ENCODE assay signal across 8 cellular contexts in genomic region chr4:185424905-185425599, GRCh38. TPM values are rescaled to one million over a fixed set of nuclear protein-coding genes. Genes with fewer than 3 reads are reported as not detected.
DNase-seq lines count a peak whose midpoint lies in the region; ATAC-seq, FAIRE-seq and TF ChIP-seq lines count a peak whose summit lies in the region.

No MANE protein-coding gene starts in this region.

- H3K27ac Mint-ChIP-seq in activated T-helper 17 cell treated with anti-CD3 and anti-CD28 coated beads, Interleukin-2, amount 50 U/mL, for 72 hours: peak overlapping the region; percentile 85

- peak; percentile 23 for ATAC-seq in Right ventricle myocardium inferior
- peak; percentile 5 for ATAC-seq in activated T-helper 17 cell treated with anti-CD3 and anti-CD28 coated beads, Interleukin-2, amount 50 U/mL, for 72 hours (replicated peaks)
- ATAC-seq in heart right ventricle: peak; percentile 25 to 52 (median 44)
- ATAC-seq in psoas muscle: peak; percentile 48 to 69 (median 58)

- peaks cover 49% of the 10 kb centered on the region for H3K36me3 Mint-ChIP-seq in activated T-helper 17 cell treated with anti-CD3 and anti-CD28 coated beads, Interleukin-2, amount 50 U/mL, for 72 hours (ENCODE audit: low read depth)

- H3K27me3 ChIP-seq in heart right ventricle (no peaks in the 10 kb centered on the region), psoas muscle (ENCODE audit: insufficient read depth in 3 of 3, low read length in 2 of 3) (no peaks in the 10 kb centered on the region)

- no peak for DNase-seq in Right ventricle myocardium inferior (ENCODE audit: missing footprints)
- DNase-seq in cardiac septum (ENCODE audit: low spot score): no peak
- peak; percentile 45 for DNase-seq in HTR-8/SVneo (ENCODE audit: insufficient read length, low spot score)
- DNase-seq in heart right ventricle: no peak
- DNase-seq in psoas muscle: no peak
- no peak for DNase-seq in NCI-H524 (lab: John Stamatoyannopoulos, UW)
- no peak for DNase-seq in NOMO-1 treated with dmso at 0.1 percent for 144 hours (lab: John Stamatoyannopoulos, UW; ENCODE audit: unreplicated experiment)

- H3K4me3 Mint-ChIP-seq in activated T-helper 17 cell treated with anti-CD3 and anti-CD28 coated beads, Interleukin-2, amount 50 U/mL, for 72 hours: peak overlapping the region; percentile 85

- H3K4me1 Mint-ChIP-seq in activated T-helper 17 cell treated with anti-CD3 and anti-CD28 coated beads, Interleukin-2, amount 50 U/mL, for 72 hours: peaks cover 19% of the 10 kb centered on the region

- TF ChIP-seq CTCF in heart right ventricle (IDR thresholded peaks at IDR 0.05) (no peak), psoas muscle (IDR thresholded peaks at IDR 0.05) (no peak)

- 14% methylated on average over 12 of the region's 12 CpGs for WGBS in heart right ventricle, 2 donors
- WGBS in psoas muscle, 3 donors: 11 to 15% (median 13%) methylated on average over 12 of the region's 12 CpGs

- H3K27ac ChIP-seq in heart right ventricle (peak overlapping the region; percentile 89 to 97 (median 95)), psoas muscle (peak overlapping the region; percentile 96)

- H3K4me3 ChIP-seq in heart right ventricle (peak overlapping the region; percentile 50 to 89 (median 75)), psoas muscle (peak overlapping the region; percentile 96)

- no peaks in the 10 kb centered on the region for H3K9me3 Mint-ChIP-seq in activated T-helper 17 cell treated with anti-CD3 and anti-CD28 coated beads, Interleukin-2, amount 50 U/mL, for 72 hours

- intact Hi-C loops in Right ventricle myocardium inferior (cut with DNase I): loop anchor here (2.0 kb wide), 2 partner anchors 28 to 46 kb away; partner anchors contain the start of genes ANKRD37 and CCDC110
- intact Hi-C loops in cardiac septum (cut with DNase I): loop anchor here (5.0 kb wide), 1 partner anchor 42 kb away; no protein-coding TSS in a partner anchor
- intact Hi-C loops in heart right ventricle (cut with DNase I): loop anchor here in 5 of 10 donors (2.0 to 10.0 kb wide), 6 partner anchors 26 to 172 kb away; partner anchors contain the start of gene ANKRD37 (in 1 of the 5)
- intact Hi-C loops in psoas muscle (cut with DNase I): loop anchor here (5.0 kb wide), 1 partner anchor 42 kb away; no protein-coding TSS in a partner anchor

- H3K9me3 ChIP-seq in heart right ventricle (no peaks in the 10 kb centered on the region), psoas muscle (no peaks in the 10 kb centered on the region)

- H3K36me3 ChIP-seq in heart right ventricle (peaks cover 0 to 25% (median 0%) of the 10 kb centered on the region in 9 donors), psoas muscle (ENCODE audit: insufficient read depth in 1 of 2, low read depth in 1 of 2) (peaks cover 0 to 26% of the 10 kb centered on the region in 2 donors)

- no peaks in the 10 kb centered on the region for H3K27me3 Mint-ChIP-seq in activated T-helper 17 cell treated with anti-CD3 and anti-CD28 coated beads, Interleukin-2, amount 50 U/mL, for 72 hours

- H3K4me1 ChIP-seq in heart right ventricle (peaks cover 0 to 48% (median 37%) of the 10 kb centered on the region in 9 donors), psoas muscle (peaks cover 35% of the 10 kb centered on the region)

- FAIRE-seq in HTR-8/SVneo (lab: Jason Lieb, UNC): no peak

RNA-seq across cellular contexts. Expression of gene UFSP2, which starts 0.7 kb away (rescaled TPM):
- 42.0 TPM for total RNA-seq in Right ventricle myocardium inferior
- total RNA-seq in cardiac septum: 38.8 TPM
- 10 to 100 TPM; 23.5 to 32.9 TPM for total RNA-seq in activated T-helper 17 cell treated with anti-CD3 and anti-CD28 coated beads, Interleukin-2, amount 50 U/mL, for 72 hours
- total RNA-seq in heart right ventricle: 10 to 100 TPM; 29.4 to 52.4 (median 43.7) TPM
- polyA plus RNA-seq in heart right ventricle: 10 to 100 TPM; 16.5 to 28.6 TPM
- 10 to 100 TPM; 32.1 to 45.5 (median 41.4) TPM for total RNA-seq in psoas muscle
- 10 to 100 TPM; 22.5 to 33.8 (median 31.4) TPM for polyA plus RNA-seq in psoas muscle

RNA-seq across cellular contexts. Expression of gene ANKRD37, which starts 28.4 kb away (rescaled TPM):
- total RNA-seq in Right ventricle myocardium inferior: 19.1 TPM
- 10.2 TPM for total RNA-seq in cardiac septum
- total RNA-seq in activated T-helper 17 cell treated with anti-CD3 and anti-CD28 coated beads, Interleukin-2, amount 50 U/mL, for 72 hours: 100 to 1,000 TPM in 1 of 2 donors, 10 to 100 TPM in 1; 51.5 to 171 TPM
- total RNA-seq in heart right ventricle: 10 to 100 TPM in 9 of 10 donors, 1 to 10 TPM in 1; 7.6 to 27.0 (median 13.7) TPM
- polyA plus RNA-seq in heart right ventricle: 10 to 100 TPM; 10.0 to 28.6 TPM
- total RNA-seq in psoas muscle: 10 to 100 TPM in 3 of 4 donors, 1 to 10 TPM in 1; 6.9 to 26.6 (median 16.3) TPM
- polyA plus RNA-seq in psoas muscle: 10 to 100 TPM; 17.4 to 31.2 (median 29.6) TPM

RNA-seq across cellular contexts. Expression of gene LRP2BP, which starts 29.3 kb away (rescaled TPM):
- total RNA-seq in Right ventricle myocardium inferior: 2.4 TPM
- 1.5 TPM for total RNA-seq in cardiac septum
- total RNA-seq in activated T-helper 17 cell treated with anti-CD3 and anti-CD28 coated beads, Interleukin-2, amount 50 U/mL, for 72 hours: 1 to 10 TPM; 1.2 to 5.7 TPM
- total RNA-seq in heart right ventricle: 1 to 10 TPM; 1.5 to 6.1 (median 2.3) TPM
- 1 to 10 TPM; 1.0 to 2.4 TPM for polyA plus RNA-seq in heart right ventricle
- total RNA-seq in psoas muscle: 1 to 10 TPM in 2 of 4 donors, under 1 TPM in 2; 0.80 to 3.0 (median 1.1) TPM
- polyA plus RNA-seq in psoas muscle: 1 to 10 TPM in 1 of 3 donors, under 1 TPM in 2; 0.48 to 1.1 (median 0.59) TPM

RNA-seq across cellular contexts. Expression of gene CCDC110, which starts 46.5 kb away (rescaled TPM):
- total RNA-seq in Right ventricle myocardium inferior: 1.0 TPM
- total RNA-seq in cardiac septum: 0.67 TPM
- 1 to 10 TPM in 1 of 2 donors, under 1 TPM in 1; 0.09 to 1.2 TPM for total RNA-seq in activated T-helper 17 cell treated with anti-CD3 and anti-CD28 coated beads, Interleukin-2, amount 50 U/mL, for 72 hours
- total RNA-seq in heart right ventricle: 1 to 10 TPM in 7 of 10 donors, under 1 TPM in 3; 0.54 to 2.5 (median 1.9) TPM
- under 1 TPM; 0.12 to 0.29 TPM for polyA plus RNA-seq in heart right ventricle
- 1 to 10 TPM in 2 of 4 donors, under 1 TPM in 2; 0.54 to 7.0 (median 3.2) TPM for total RNA-seq in psoas muscle
- polyA plus RNA-seq in psoas muscle: 1 to 10 TPM in 1 of 3 donors, under 1 TPM in 2; 0.07 to 5.9 (median 0.65) TPM

Comparison
In these comparisons a context has a peak if more than half of its experiments do, and no peak if none do; other contexts are left out.
1. ATAC-seq: peak in every context shown above with its lines; median percentile 58 in psoas muscle; 44 in heart right ventricle; 23 in Right ventricle myocardium inferior; 5 in activated T-helper 17 cell treated with anti-CD3 and anti-CD28 coated beads, Interleukin-2, amount 50 U/mL, for 72 hours.